Comparison of ENCODE assay signal across 8 cellular contexts in the genomic region with DNA sequence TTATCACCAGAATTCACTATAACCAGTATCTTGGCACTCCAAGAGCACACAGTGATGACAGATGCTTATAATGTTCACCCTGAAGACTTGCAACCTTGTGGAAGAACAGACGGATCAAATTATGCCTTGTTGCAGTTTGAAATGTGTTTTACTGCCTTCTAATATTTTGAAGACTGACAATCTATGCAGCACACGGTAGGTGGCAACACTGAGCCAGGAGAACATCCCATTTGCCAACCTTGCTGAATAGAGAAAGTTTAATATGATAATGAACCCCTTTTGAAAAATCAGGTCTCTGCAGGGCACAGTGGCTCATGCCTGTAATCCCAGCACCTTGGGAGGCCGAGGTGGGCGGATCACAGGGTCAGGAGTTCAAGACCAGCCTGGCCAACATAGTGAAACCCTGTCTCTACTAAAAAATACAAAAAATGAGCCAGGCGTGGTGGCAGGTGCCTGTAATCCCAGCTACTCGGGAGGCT.
A peak's percentile ranks its signal among the peaks of the same experiment; 100 is the strongest.
DNase-seq lines count a peak whose midpoint lies in the region; ATAC-seq and TF ChIP-seq lines count a peak whose summit lies in the region.
"Not testable (repeated sequence)": the region's sequence is repeated elsewhere in the genome, so short reads cannot be mapped to it uniquely, and the experiment has no call there.

No MANE protein-coding gene starts in this region.

- peaks cover 15% of the 10 kb centered on the region for H3K27me3 Mint-ChIP-seq in T-helper 17 cell
- H3K27me3 Mint-ChIP-seq in chondrocyte (ENCODE audit: low read depth): not testable (repeated sequence)

- not testable (repeated sequence) for H3K36me3 ChIP-seq in A673 (ENCODE audit: insufficient read depth, low read length, poor library complexity, severe bottlenecking)

- H3K27me3 ChIP-seq in A673 (replicated peaks; ENCODE audit: insufficient read depth, low read depth, low read length, poor library complexity): not testable (repeated sequence)

- not testable (repeated sequence) for H3K4me3 Mint-ChIP-seq in T-helper 17 cell; chondrocyte (ENCODE audit: unreplicated experiment)

- not testable (repeated sequence) for H3K9me3 Mint-ChIP-seq in chondrocyte (ENCODE audit: low read depth)

- not testable (repeated sequence) for BruUV-seq in A673 (replicated peaks; lab: Mats Ljungman, UMichigan)

- not testable (repeated sequence) for H3K27ac ChIP-seq in A673 (ENCODE audit: low read depth, low read length, poor library complexity, severe bottlenecking)

- not testable (repeated sequence) for H3K36me3 Mint-ChIP-seq in T-helper 17 cell (ENCODE audit: low read depth); chondrocyte (ENCODE audit: low read depth)

- H3K4me1 Mint-ChIP-seq in T-helper 17 cell; chondrocyte (ENCODE audit: low read depth): not testable (repeated sequence)

- H3K27ac Mint-ChIP-seq in T-helper 17 cell; chondrocyte (ENCODE audit: unreplicated experiment): not testable (repeated sequence)

- not testable (repeated sequence) for H3K9me3 ChIP-seq in A673 (ENCODE audit: low read depth, low read length, poor library complexity, severe bottlenecking); T-helper 17 cell (ENCODE audit: control insufficient read depth, low read length, poor library complexity, severe bottlenecking)

- H3K4me1 ChIP-seq in A673 (ENCODE audit: insufficient read depth, low read length, poor library complexity, severe bottlenecking): peaks cover 16% of the 10 kb centered on the region

- DNase-seq in A673 (ENCODE audit: low spot score): peak; percentile 68
- DNase-seq in GM10248 (ENCODE audit: extremely low spot score): peak; percentile 51
- DNase-seq in NCI-H2227 treated with DMSO at 0.1 percent for 48 hours (lab: John Stamatoyannopoulos, UW): peak; percentile 27
- not testable (repeated sequence) for DNase-seq in T-helper 17 cell; chondrocyte (ENCODE audit: low spot score)
- peak; percentile 27 for DNase-seq in hepatic stellate cell (ENCODE audit: low spot score)
- peak; percentile 28 for DNase-seq in pons (ENCODE audit: low spot score)

- H3K4me3 ChIP-seq in A673 (ENCODE audit: low read depth, low read length, poor library complexity, severe bottlenecking): not testable (repeated sequence)

- CTCF ChIA-PET in A673 (lab: Charles Lee): not testable (repeated sequence)
- CTCF ChIA-PET in GM10248 (lab: Yijun Ruan, JAX): interaction anchor here (1.6 to 4.5 kb wide), 4 partner anchors 10 to 140 kb away, joined by 4 to 30 read pairs (median 15); no protein-coding TSS in a partner anchor

- peak; percentile 66 for TF ChIP-seq CTCF in A673 (conservative IDR thresholded peaks at IDR 0.05; ENCODE audit: low read depth, low read length)
- peak; percentile 76 for TF ChIP-seq CTCF in GM10248 (IDR thresholded peaks at IDR 0.05; ENCODE audit: control extremely low read depth, extremely low read depth, low read depth, missing control alignments)
- peak; percentile 84 for TF ChIP-seq CTCF in chondrocyte (IDR thresholded peaks at IDR 0.05)

- intact Hi-C loops in A673 (cut with micrococcal nuclease; ENCODE audit: unreplicated experiment): loop anchor here (2.0 kb wide), 1 partner anchor 115 kb away; no protein-coding TSS in a partner anchor

- POLR2A ChIA-PET in A673 (lab: Charles Lee; ENCODE audit: low non-redundant PET); GM10248 (lab: Yijun Ruan, JAX): not testable (repeated sequence)

- ATAC-seq in HG03439 (IDR thresholded peaks at IDR 0.05; ENCODE audit: unreplicated experiment): peak; percentile 63
- ATAC-seq in T-helper 17 cell: peak; percentile 42
